In the genomic region with DNA sequence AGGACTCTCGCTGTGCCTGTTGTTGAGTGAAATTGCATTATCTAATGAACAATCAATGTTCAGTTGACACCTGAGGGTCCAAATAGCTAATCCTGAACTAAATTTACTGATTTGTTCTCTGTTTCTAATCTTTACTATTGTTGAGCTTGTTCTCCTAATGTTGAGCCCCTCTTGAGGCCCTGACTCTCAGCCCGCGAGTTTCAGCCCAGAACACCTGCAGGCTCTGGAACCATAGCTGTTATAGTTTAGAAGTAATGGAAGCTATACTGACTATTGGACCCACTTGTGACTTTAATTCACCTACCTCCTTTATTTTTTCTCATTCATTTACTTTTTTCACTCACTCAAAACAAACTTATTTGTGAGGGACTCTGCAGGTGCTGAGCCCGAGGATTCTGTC, we compare ENCODE assay signal across 35 cellular contexts. TPM values are rescaled to one million over a fixed set of nuclear protein-coding genes. Genes with fewer than 3 reads are reported as not detected.
"Had no signal": no experiment of that assay in that cellular context is flagged by ENCODE, and none has a peak within 500 bp of the region (broad histone marks: within the 10 kb centered on the region; RNA-seq: fewer than 3 reads in every experiment).

No MANE protein-coding gene starts in this region.

- H3K36me3 Mint-ChIP-seq: activated CD4-positive, alpha-beta memory T cell treated with anti-CD3 and anti-CD28 coated beads for 36 hours; activated naive CD4-positive, alpha-beta T cell treated with anti-CD3 and anti-CD28 coated beads, Interleukin-2, amount 50 U/mL, for 72 hours; activated naive CD8-positive, alpha-beta T cell treated with anti-CD3 and anti-CD28 coated beads for 36 hours had no signal

- H3K4me1 ChIP-seq: adrenal gland, body of pancreas, breast epithelium had no signal

- H3K27me3 ChIP-seq: adrenal gland, body of pancreas, brain microvascular endothelial cell had no signal

- H3K36me3 ChIP-seq: adrenal gland, brain microvascular endothelial cell, breast epithelium had no signal

- H3K9me3 Mint-ChIP-seq: T-helper 2 cell treated with Interferon-gamma antibody and Interleukin-4, amounts not matched to agents 5 μg/mL and 100 μg/mL, for 36 hours had no signal

- H3K27ac Mint-ChIP-seq: activated B cell treated with CpG ODN at 0.5 μM for 24 hours; activated CD4-positive, alpha-beta memory T cell treated with anti-CD3 and anti-CD28 coated beads for 36 hours; activated CD4-positive, alpha-beta T cell treated with anti-CD3 and anti-CD28 coated beads, Interleukin-2, amount 10 ng/mL, durations not matched to agents 24 days and 14 days; activated CD8-positive, alpha-beta T cell treated with anti-CD3 and anti-CD28 coated beads for 36 hours; activated naive CD4-positive, alpha-beta T cell treated with anti-CD3 and anti-CD28 coated beads for 36 hours; activated naive CD4-positive, alpha-beta T cell treated with anti-CD3 and anti-CD28 coated beads, Interleukin-2, amount 50 U/mL, for 72 hours; activated naive CD8-positive, alpha-beta T cell treated with anti-CD3 and anti-CD28 coated beads for 36 hours; activated T-cell treated with anti-CD3 and anti-CD28 coated beads, Interleukin-2, amount 50 U/mL, for 72 hours; activated T-helper 1 cell treated with anti-CD3 and anti-CD28 coated beads, Interleukin-12 subunit alpha, Interleukin-12 subunit beta, Interleukin-2, Interleukin-4 antibody, amounts not matched to agents 30 ng/mL and 10 ng/mL and 1 ng/mL, durations not matched to agents 14 hours and 24 hours and 36 hours; activated T-helper 17 cell treated with anti-CD3 and anti-CD28 coated beads, Interleukin-2, amount 50 U/mL, for 72 hours; T-helper 1 cell treated with Interleukin-12 subunit alpha and Interleukin-12 subunit beta and Interleukin-4 antibody, amounts not matched to agents 30 μg/mL and 1 μg/mL, for 36 hours; T-helper 2 cell treated with Interferon-gamma antibody and Interleukin-4, amounts not matched to agents 5 μg/mL and 100 μg/mL, for 36 hours had no signal

- H3K4me1 Mint-ChIP-seq: activated B cell treated with CpG ODN at 0.5 μM for 24 hours; activated CD4-positive, alpha-beta T cell treated with anti-CD3 and anti-CD28 coated beads, Interleukin-2, amount 10 ng/mL, durations not matched to agents 24 days and 14 days; activated T-helper 17 cell treated with anti-CD3 and anti-CD28 coated beads, Interleukin-2, amount 50 U/mL, for 72 hours had no signal

- ATAC-seq: activated CD8-positive, alpha-beta T cell treated with anti-CD3 and anti-CD28 coated beads for 36 hours; activated naive CD4-positive, alpha-beta T cell treated with anti-CD3 and anti-CD28 coated beads, Interleukin-2, amount 50 U/mL, for 72 hours; activated T-cell treated with anti-CD3 and anti-CD28 coated beads, Interleukin-2, amount 50 U/mL, for 4 hours; activated T-cell treated with anti-CD3 and anti-CD28 coated beads, Interleukin-2, amount 50 U/mL, for 72 hours; activated T-helper 17 cell treated with anti-CD3 and anti-CD28 coated beads, Interleukin-2, amount 50 U/mL, for 72 hours; body of pancreas had no signal

- H3K4me3 Mint-ChIP-seq: activated B cell treated with CpG ODN at 0.5 μM for 24 hours; activated CD4-positive, alpha-beta memory T cell treated with anti-CD3 and anti-CD28 coated beads for 36 hours; activated CD4-positive, alpha-beta T cell treated with anti-CD3 and anti-CD28 coated beads, Interleukin-2, amount 10 ng/mL, durations not matched to agents 24 days and 14 days; activated CD8-positive, alpha-beta T cell treated with anti-CD3 and anti-CD28 coated beads for 36 hours; activated naive CD4-positive, alpha-beta T cell treated with anti-CD3 and anti-CD28 coated beads for 36 hours; activated naive CD8-positive, alpha-beta T cell treated with anti-CD3 and anti-CD28 coated beads for 36 hours; activated T-cell treated with anti-CD3 and anti-CD28 coated beads, Interleukin-2, amount 50 U/mL, for 4 hours; activated T-cell treated with anti-CD3 and anti-CD28 coated beads, Interleukin-2, amount 50 U/mL, for 72 hours; activated T-helper 1 cell treated with anti-CD3 and anti-CD28 coated beads, Interleukin-12 subunit alpha, Interleukin-12 subunit beta, Interleukin-2, Interleukin-4 antibody, amounts not matched to agents 30 ng/mL and 10 ng/mL and 1 ng/mL, durations not matched to agents 14 hours and 24 hours and 36 hours; activated T-helper 17 cell treated with anti-CD3 and anti-CD28 coated beads, Interleukin-2, amount 50 U/mL, for 72 hours; T-helper 1 cell treated with Interleukin-12 subunit alpha and Interleukin-12 subunit beta and Interleukin-4 antibody, amounts not matched to agents 30 μg/mL and 1 μg/mL, for 36 hours; T-helper 2 cell treated with Interferon-gamma antibody and Interleukin-4, amounts not matched to agents 5 μg/mL and 100 μg/mL, for 36 hours had no signal

- H3K4me3 ChIP-seq: adrenal gland, body of pancreas, breast epithelium had no signal

- H3K27me3 Mint-ChIP-seq: activated B cell treated with CpG ODN at 0.5 μM for 24 hours; activated CD4-positive, alpha-beta T cell treated with anti-CD3 and anti-CD28 coated beads, Interleukin-2, amount 10 ng/mL, durations not matched to agents 24 days and 14 days had no signal

- DNase-seq: activated B cell treated with CpG ODN at 0.5 μM for 24 hours; activated CD4-positive, alpha-beta memory T cell treated with anti-CD3 and anti-CD28 coated beads for 36 hours; activated CD4-positive, alpha-beta T cell treated with anti-CD3 and anti-CD28 coated beads for 4 hours; activated CD4-positive, alpha-beta T cell treated with anti-CD3 and anti-CD28 coated beads, Interleukin-2, amount 10 ng/mL, durations not matched to agents 24 days and 14 days; activated CD4-positive, alpha-beta T cell treated with anti-CD3 and anti-CD28 coated beads, Interleukin-2, amount 50 U/mL, for 1 hour; activated CD4-positive, alpha-beta T cell treated with anti-CD3 and anti-CD28 coated beads, Interleukin-2, amount 50 U/mL, for 4 hours; activated CD4-positive, CD25-positive, alpha-beta regulatory T cell treated with anti-CD3 and anti-CD28 coated beads, Interleukin-2, amount 50 U/mL, for 72 hours; activated CD8-positive, alpha-beta memory T cell treated with anti-CD3 and anti-CD28 coated beads, Interleukin-2, amount 50 U/mL, for 4 hours; activated CD8-positive, alpha-beta T cell treated with anti-CD3 and anti-CD28 coated beads for 36 hours; activated effector memory CD4-positive, alpha-beta T cell treated with anti-CD3 and anti-CD28 coated beads, Interleukin-2, amount 50 U/mL, for 16 hours; activated gamma-delta T cell treated with Interleukin-2 at 50 U/mL for 16 hours; activated naive CD4-positive, alpha-beta T cell; activated naive CD4-positive, alpha-beta T cell treated with anti-CD3 and anti-CD28 coated beads for 36 hours; activated naive CD4-positive, alpha-beta T cell treated with anti-CD3 and anti-CD28 coated beads, Interleukin-2, amount 50 U/mL, for 16 hours; activated naive CD8-positive, alpha-beta T cell treated with anti-CD3 and anti-CD28 coated beads for 36 hours; activated T-cell treated with anti-CD3 and anti-CD28 coated beads for 4 hours; activated T-cell treated with anti-CD3 and anti-CD28 coated beads, Interleukin-2, amount 50 U/mL, for 1 hour; activated T-cell treated with anti-CD3 and anti-CD28 coated beads, Interleukin-2, amount 50 U/mL, for 4 hours; activated T-cell treated with anti-CD3 and anti-CD28 coated beads, Interleukin-2, amount 50 U/mL, for 72 hours; adrenal gland; amniotic stem cell; aorta; body of pancreas; brain microvascular endothelial cell; central memory CD4-positive, alpha-beta T cell; T-helper 9 cell had no signal

- H3K27ac ChIP-seq: adrenal gland, body of pancreas, brain microvascular endothelial cell, breast epithelium, VCaP had no signal

RNA-seq across cellular contexts. Expression of a gene that starts 20.6 kb away (rescaled TPM):
- total RNA-seq: activated B cell treated with CpG ODN at 0.5 μM for 24 hours; activated CD4-positive, alpha-beta memory T cell treated with anti-CD3 and anti-CD28 coated beads for 36 hours; activated CD4-positive, alpha-beta T cell treated with anti-CD3 and anti-CD28 coated beads, Interleukin-2, amount 10 ng/mL, durations not matched to agents 24 days and 14 days; activated CD8-positive, alpha-beta memory T cell treated with anti-CD3 and anti-CD28 coated beads for 36 hours; activated CD8-positive, alpha-beta T cell treated with anti-CD3 and anti-CD28 coated beads for 36 hours; activated naive CD4-positive, alpha-beta T cell treated with anti-CD3 and anti-CD28 coated beads for 36 hours; activated naive CD4-positive, alpha-beta T cell treated with anti-CD3 and anti-CD28 coated beads, Interleukin-2, amount 50 U/mL, for 72 hours; activated naive CD8-positive, alpha-beta T cell treated with anti-CD3 and anti-CD28 coated beads for 36 hours; activated T-cell treated with anti-CD3 and anti-CD28 coated beads, Interleukin-2, amount 50 U/mL, for 4 hours; activated T-cell treated with anti-CD3 and anti-CD28 coated beads, Interleukin-2, amount 50 U/mL, for 72 hours; activated T-helper 1 cell treated with anti-CD3 and anti-CD28 coated beads, Interleukin-12 subunit alpha, Interleukin-12 subunit beta, Interleukin-2, Interleukin-4 antibody, amounts not matched to agents 30 ng/mL and 10 ng/mL and 1 ng/mL, durations not matched to agents 14 hours and 24 hours and 36 hours; activated T-helper 17 cell treated with anti-CD3 and anti-CD28 coated beads, Interleukin-2, amount 50 U/mL, for 72 hours; body of pancreas; cardiac septum had no signal
